1 cellular context compared by ENCODE assay signal in the genomic region with DNA sequence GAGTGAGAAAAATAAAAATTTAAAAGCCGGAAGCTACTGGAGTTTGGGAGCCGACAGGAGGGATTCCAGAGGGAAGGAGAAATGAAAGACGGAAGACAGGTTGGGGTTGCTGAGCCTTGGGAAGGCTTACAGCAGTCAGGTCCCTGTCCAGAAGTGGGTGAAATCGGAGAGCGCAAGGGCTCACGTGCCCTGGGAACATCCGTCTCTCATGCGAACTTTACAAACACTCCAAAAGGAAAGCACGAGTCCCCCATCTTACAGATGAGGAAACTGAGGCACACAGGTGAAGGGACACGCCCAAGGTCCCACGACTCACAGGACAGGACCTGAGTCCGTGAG.
TF ChIP-seq lines count a peak whose summit lies in the region.

No MANE protein-coding gene starts in this region.

TF ChIP-seq in SK-N-SH treated with all-trans-retinoic acid at 6 μM for 48 hours, 23 proteins besides CTCF, POLR2A, EP300 and RAD21 (continued from another document):
- TF ChIP-seq, protein P1, sequence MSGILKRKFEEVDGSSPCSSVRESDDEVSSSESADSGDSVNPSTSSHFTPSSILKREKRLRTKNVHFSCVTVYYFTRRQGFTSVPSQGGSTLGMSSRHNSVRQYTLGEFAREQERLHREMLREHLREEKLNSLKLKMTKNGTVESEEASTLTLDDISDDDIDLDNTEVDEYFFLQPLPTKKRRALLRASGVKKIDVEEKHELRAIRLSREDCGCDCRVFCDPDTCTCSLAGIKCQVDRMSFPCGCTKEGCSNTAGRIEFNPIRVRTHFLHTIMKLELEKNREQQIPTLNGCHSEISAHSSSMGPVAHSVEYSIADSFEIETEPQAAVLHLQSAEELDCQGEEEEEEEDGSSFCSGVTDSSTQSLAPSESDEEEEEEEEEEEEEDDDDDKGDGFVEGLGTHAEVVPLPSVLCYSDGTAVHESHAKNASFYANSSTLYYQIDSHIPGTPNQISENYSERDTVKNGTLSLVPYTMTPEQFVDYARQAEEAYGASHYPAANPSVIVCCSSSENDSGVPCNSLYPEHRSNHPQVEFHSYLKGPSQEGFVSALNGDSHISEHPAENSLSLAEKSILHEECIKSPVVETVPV (CRISPR knock-in tag; IDR thresholded peaks at IDR 0.05) = no peak
- TF ChIP-seq OSR1 (CRISPR knock-in tag; IDR thresholded peaks at IDR 0.05) (no peak), GLIS3 (CRISPR knock-in tag; IDR thresholded peaks at IDR 0.05) (no peak), ZC3H10 (CRISPR knock-in tag; IDR thresholded peaks at IDR 0.05) (no peak), ARNTL (CRISPR knock-in tag; IDR thresholded peaks at IDR 0.05; ENCODE audit: borderline replicate concordance, low read depth) (no peak), PPARA (CRISPR knock-in tag; IDR thresholded peaks at IDR 0.05; ENCODE audit: borderline replicate concordance) (no peak), ZFP3 (CRISPR knock-in tag; IDR thresholded peaks at IDR 0.05) (no peak), TCF4 (CRISPR knock-in tag; IDR thresholded peaks at IDR 0.05; ENCODE audit: borderline replicate concordance) (no peak), ESRRG (CRISPR knock-in tag; IDR thresholded peaks at IDR 0.05) (no peak), ZNF8 (CRISPR knock-in tag; IDR thresholded peaks at IDR 0.05) (no peak), ZNF70 (CRISPR knock-in tag; IDR thresholded peaks at IDR 0.05) (no peak), BACH2 (CRISPR knock-in tag; IDR thresholded peaks at IDR 0.05; ENCODE audit: borderline replicate concordance) (no peak), RARB (CRISPR knock-in tag; IDR thresholded peaks at IDR 0.05) (no peak)
- TF ChIP-seq, protein P2, sequence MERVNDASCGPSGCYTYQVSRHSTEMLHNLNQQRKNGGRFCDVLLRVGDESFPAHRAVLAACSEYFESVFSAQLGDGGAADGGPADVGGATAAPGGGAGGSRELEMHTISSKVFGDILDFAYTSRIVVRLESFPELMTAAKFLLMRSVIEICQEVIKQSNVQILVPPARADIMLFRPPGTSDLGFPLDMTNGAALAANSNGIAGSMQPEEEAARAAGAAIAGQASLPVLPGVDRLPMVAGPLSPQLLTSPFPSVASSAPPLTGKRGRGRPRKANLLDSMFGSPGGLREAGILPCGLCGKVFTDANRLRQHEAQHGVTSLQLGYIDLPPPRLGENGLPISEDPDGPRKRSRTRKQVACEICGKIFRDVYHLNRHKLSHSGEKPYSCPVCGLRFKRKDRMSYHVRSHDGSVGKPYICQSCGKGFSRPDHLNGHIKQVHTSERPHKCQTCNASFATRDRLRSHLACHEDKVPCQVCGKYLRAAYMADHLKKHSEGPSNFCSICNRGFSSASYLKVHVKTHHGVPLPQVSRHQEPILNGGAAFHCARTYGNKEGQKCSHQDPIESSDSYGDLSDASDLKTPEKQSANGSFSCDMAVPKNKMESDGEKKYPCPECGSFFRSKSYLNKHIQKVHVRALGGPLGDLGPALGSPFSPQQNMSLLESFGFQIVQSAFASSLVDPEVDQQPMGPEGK (CRISPR knock-in tag; IDR thresholded peaks at IDR 0.05; ENCODE audit: borderline replicate concordance) = no peak
- TF ChIP-seq, protein P3, sequence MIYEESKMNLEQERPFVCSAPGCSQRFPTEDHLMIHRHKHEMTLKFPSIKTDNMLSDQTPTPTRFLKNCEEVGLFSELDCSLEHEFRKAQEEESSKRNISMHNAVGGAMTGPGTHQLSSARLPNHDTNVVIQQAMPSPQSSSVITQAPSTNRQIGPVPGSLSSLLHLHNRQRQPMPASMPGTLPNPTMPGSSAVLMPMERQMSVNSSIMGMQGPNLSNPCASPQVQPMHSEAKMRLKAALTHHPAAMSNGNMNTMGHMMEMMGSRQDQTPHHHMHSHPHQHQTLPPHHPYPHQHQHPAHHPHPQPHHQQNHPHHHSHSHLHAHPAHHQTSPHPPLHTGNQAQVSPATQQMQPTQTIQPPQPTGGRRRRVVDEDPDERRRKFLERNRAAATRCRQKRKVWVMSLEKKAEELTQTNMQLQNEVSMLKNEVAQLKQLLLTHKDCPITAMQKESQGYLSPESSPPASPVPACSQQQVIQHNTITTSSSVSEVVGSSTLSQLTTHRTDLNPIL (CRISPR knock-in tag; IDR thresholded peaks at IDR 0.05; ENCODE audit: low read depth) = no peak
TF ChIP-seq in SK-N-SH treated with all-trans-retinoic acid at 6 μM for 48 hours: peak in this region for 0.
